ENCODE assay signal across 22 cellular contexts in genomic region chr7:66837661-66838060, GRCh38.
"Had no signal": no experiment of that assay in that cellular context is flagged by ENCODE, and none has a peak within 500 bp of the region (broad histone marks: within the 10 kb centered on the region; RNA-seq: fewer than 3 reads in every experiment).

No MANE protein-coding gene starts in this region.

- H3K36me3 ChIP-seq: gastroesophageal sphincter, heart right ventricle, left lung, pancreas, right lobe of liver, tibial nerve, upper lobe of right lung, uterus had no signal

- H3K4me3 Mint-ChIP-seq: endodermal cell; naive thymus-derived CD4-positive, alpha-beta T cell; nephron progenitor cell; stimulated activated memory B cell treated with anti-CD40 and anti-IgM and Interleukin-4, amounts not matched to agents 10 μg/mL and 1 μg/mL and 100 μg/mL, for 72 hours had no signal

- H3K27ac ChIP-seq: epithelial cell of prostate, foreskin keratinocyte, gastroesophageal sphincter, heart right ventricle, left lung, pancreas, right lobe of liver, testis, tibial nerve, upper lobe of right lung, uterus had no signal

- H3K27ac Mint-ChIP-seq: endodermal cell; naive thymus-derived CD4-positive, alpha-beta T cell; nephron progenitor cell; progenitor cell of endocrine pancreas; stimulated activated memory B cell treated with anti-CD40 and anti-IgM and Interleukin-4, amounts not matched to agents 10 μg/mL and 1 μg/mL and 100 μg/mL, for 72 hours had no signal

- H3K9me3 Mint-ChIP-seq: stimulated activated memory B cell treated with anti-CD40 and anti-IgM and Interleukin-4, amounts not matched to agents 10 μg/mL and 1 μg/mL and 100 μg/mL, for 72 hours had no signal

- H3K4me1 ChIP-seq: foreskin keratinocyte, gastroesophageal sphincter, heart right ventricle, left lung, pancreas, right lobe of liver, testis, tibial nerve, upper lobe of right lung, uterus had no signal

- H3K9me3 ChIP-seq: gastroesophageal sphincter, pancreas, right lobe of liver, testis, tibial nerve, upper lobe of right lung, uterus had no signal

- H3K4me2 ChIP-seq: smooth muscle cell had no signal

- DNase-seq: heart right ventricle, hippocampal formation, left cardiac atrium, midbrain, occipital lobe, pancreas, right lobe of liver, substantia nigra, uterus had no signal

- H3K4me1 Mint-ChIP-seq: endodermal cell; naive thymus-derived CD4-positive, alpha-beta T cell; nephron progenitor cell; stimulated activated memory B cell treated with anti-CD40 and anti-IgM and Interleukin-4, amounts not matched to agents 10 μg/mL and 1 μg/mL and 100 μg/mL, for 72 hours had no signal

- H3K27me3 Mint-ChIP-seq: naive thymus-derived CD4-positive, alpha-beta T cell; progenitor cell of endocrine pancreas; stimulated activated memory B cell treated with anti-CD40 and anti-IgM and Interleukin-4, amounts not matched to agents 10 μg/mL and 1 μg/mL and 100 μg/mL, for 72 hours had no signal

- H3K4me3 ChIP-seq: gastroesophageal sphincter, heart right ventricle, left lung, pancreas, right lobe of liver, smooth muscle cell, testis, tibial nerve, upper lobe of right lung, uterus had no signal

- H3K27me3 ChIP-seq: foreskin keratinocyte, gastroesophageal sphincter, heart right ventricle, left lung, pancreas, right lobe of liver, testis, tibial nerve, upper lobe of right lung, uterus had no signal

- H3K36me3 Mint-ChIP-seq: naive thymus-derived CD4-positive, alpha-beta T cell; stimulated activated memory B cell treated with anti-CD40 and anti-IgM and Interleukin-4, amounts not matched to agents 10 μg/mL and 1 μg/mL and 100 μg/mL, for 72 hours had no signal
